Comparison of ENCODE assay signal across 16 cellular contexts in genomic region chr7:76231583-76231982, GRCh38. TPM values are rescaled to one million over a fixed set of nuclear protein-coding genes. Genes with fewer than 3 reads are reported as not detected.
"Had no signal": no experiment of that assay in that cellular context is flagged by ENCODE, and none has a peak within 500 bp of the region (broad histone marks: within the 10 kb centered on the region; RNA-seq: fewer than 3 reads in every experiment).

No MANE protein-coding gene starts in this region.

- H3K4me3 ChIP-seq: dorsolateral prefrontal cortex, gastrocnemius medialis, lung, pancreas, thoracic aorta had no signal

- H3K9me3 ChIP-seq: gastrocnemius medialis, pancreas, thoracic aorta had no signal

- H3K4me1 ChIP-seq: pancreas had no signal

- H3K36me3 ChIP-seq: gastrocnemius medialis, pancreas, thoracic aorta had no signal

- DNase-seq: activated CD4-positive, alpha-beta memory T cell treated with anti-CD3 and anti-CD28 coated beads, Interleukin-2, amount 10 ng/mL, durations not matched to agents 7 days and 5 days; activated CD4-positive, alpha-beta T cell treated with anti-CD3 and anti-CD28 coated beads for 4 hours; activated naive CD4-positive, alpha-beta T cell treated with anti-CD3 and anti-CD28 coated beads, Interleukin-2, amount 10 ng/mL, durations not matched to agents 7 days and 5 days; activated T-cell treated with anti-CD3 and anti-CD28 coated beads, Interleukin-2, amount 50 U/mL, for 24 hours; gastrocnemius medialis; islet precursor cell; naive B cell; pancreas had no signal

- ATAC-seq: gastrocnemius medialis; stimulated activated effector memory CD8-positive, alpha-beta T cell treated with anti-CD3 and anti-CD28 coated beads, Interleukin-12 subunit alpha, Interleukin-12 subunit beta, amount 100 ng/mL, for 72 hours had no signal

- H3K27ac ChIP-seq: gastrocnemius medialis, pancreas, thoracic aorta, VCaP had no signal

- H3K4me3 Mint-ChIP-seq: activated CD4-positive, alpha-beta memory T cell treated with anti-CD3 and anti-CD28 coated beads, Interleukin-2, amount 10 ng/mL, durations not matched to agents 7 days and 5 days; activated naive CD4-positive, alpha-beta T cell treated with anti-CD3 and anti-CD28 coated beads, Interleukin-2, amount 10 ng/mL, durations not matched to agents 7 days and 5 days; activated T-cell treated with anti-CD3 and anti-CD28 coated beads, Interleukin-2, amount 50 U/mL, for 24 hours; endodermal cell; naive B cell; stimulated activated effector memory CD8-positive, alpha-beta T cell treated with anti-CD3 and anti-CD28 coated beads, Interleukin-12 subunit alpha, Interleukin-12 subunit beta, amount 100 ng/mL, for 72 hours had no signal

- H3K27ac Mint-ChIP-seq: activated CD4-positive, alpha-beta memory T cell treated with anti-CD3 and anti-CD28 coated beads, Interleukin-2, amount 10 ng/mL, durations not matched to agents 7 days and 5 days; activated T-cell treated with anti-CD3 and anti-CD28 coated beads, Interleukin-2, amount 50 U/mL, for 24 hours; endodermal cell; stimulated activated effector memory CD8-positive, alpha-beta T cell treated with anti-CD3 and anti-CD28 coated beads, Interleukin-12 subunit alpha, Interleukin-12 subunit beta, amount 100 ng/mL, for 72 hours had no signal

- H3K36me3 Mint-ChIP-seq: activated naive CD4-positive, alpha-beta T cell treated with anti-CD3 and anti-CD28 coated beads, Interleukin-2, amount 10 ng/mL, durations not matched to agents 7 days and 5 days; stimulated activated effector memory CD8-positive, alpha-beta T cell treated with anti-CD3 and anti-CD28 coated beads, Interleukin-12 subunit alpha, Interleukin-12 subunit beta, amount 100 ng/mL, for 72 hours had no signal

RNA-seq across cellular contexts. Expression of gene SRRM3, which starts 29.9 kb away (rescaled TPM):
- total RNA-seq: activated CD4-positive, alpha-beta memory T cell treated with anti-CD3 and anti-CD28 coated beads, Interleukin-2, amount 10 ng/mL, durations not matched to agents 7 days and 5 days; epithelial cell of proximal tubule; mononuclear cell had no signal
